11 cellular contexts compared by ENCODE assay signal in the genomic region with DNA sequence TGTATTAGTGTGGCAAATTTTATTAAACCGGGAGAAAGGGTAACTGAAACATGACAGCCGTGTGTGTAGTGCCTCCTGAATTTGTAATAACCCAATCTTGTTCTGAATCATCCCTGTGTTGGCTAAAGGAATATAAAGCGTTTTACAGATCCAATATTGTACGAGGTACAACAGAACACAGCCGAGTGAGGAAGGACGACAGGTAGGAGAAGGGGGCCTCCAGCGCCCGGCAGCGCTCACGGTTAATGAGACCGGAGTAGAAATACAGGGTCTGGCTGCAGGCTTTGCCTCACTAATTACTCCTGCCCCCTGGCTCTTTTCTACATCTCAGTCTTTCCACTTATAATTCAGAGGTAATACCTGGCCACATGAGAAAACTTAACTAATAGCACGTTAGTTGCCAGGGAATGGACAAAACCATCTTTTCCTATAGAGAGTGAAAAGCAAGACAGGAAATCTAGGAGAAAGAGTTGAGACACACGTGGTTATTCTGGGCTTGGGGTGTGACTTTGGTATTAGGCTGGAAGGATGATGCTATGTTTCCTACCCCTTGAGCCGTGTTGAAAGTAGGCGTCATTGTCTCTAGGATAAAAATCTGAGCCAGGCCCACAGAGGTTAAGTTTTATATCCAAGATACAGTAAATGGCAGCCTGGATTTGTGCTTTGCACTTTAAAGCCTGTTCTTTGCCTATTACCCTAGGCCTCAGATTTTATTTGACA. TPM values are rescaled to one million over a fixed set of nuclear protein-coding genes. Genes with fewer than 3 reads are reported as not detected.
DNase-seq lines count a peak whose midpoint lies in the region; ATAC-seq and TF ChIP-seq lines count a peak whose summit lies in the region.
"Had no signal": no experiment of that assay in that cellular context is flagged by ENCODE, and none has a peak within 500 bp of the region (broad histone marks: within the 10 kb centered on the region; RNA-seq: fewer than 3 reads in every experiment).

No MANE protein-coding gene starts in this region.

- H3K4me3 Mint-ChIP-seq in activated T-cell treated with anti-CD3 and anti-CD28 coated beads, Interleukin-2, amount 50 U/mL, for 24 hours, result no peak overlapping the region
- peak overlapping the region; percentile 52 for H3K4me3 Mint-ChIP-seq in memory B cell
- H3K4me3 Mint-ChIP-seq: activated CD4-positive, alpha-beta T cell treated with anti-CD3 and anti-CD28 coated beads, Interleukin-2, amount 10 ng/mL, durations not matched to agents 7 days and 5 days had no signal

- H3K27me3 ChIP-seq in brain microvascular endothelial cell (replicated peaks), result no peaks in the 10 kb centered on the region

- in situ Hi-C loops in brain microvascular endothelial cell (cut with HindIII; ENCODE audit: low pct_ligation_motif_present, low sequenced_read_pairs), result no loop called here

- H3K9me3 Mint-ChIP-seq in activated T-cell treated with anti-CD3 and anti-CD28 coated beads, Interleukin-2, amount 50 U/mL, for 24 hours, result no peaks in the 10 kb centered on the region
- no peaks in the 10 kb centered on the region for H3K9me3 Mint-ChIP-seq in memory B cell
- H3K9me3 Mint-ChIP-seq: activated CD4-positive, alpha-beta T cell treated with anti-CD3 and anti-CD28 coated beads, Interleukin-2, amount 10 ng/mL, durations not matched to agents 7 days and 5 days had no signal

- ATAC-seq in memory B cell (ENCODE audit: low read depth), result no peak

- peaks cover 61% of the 10 kb centered on the region for H3K27me3 Mint-ChIP-seq in activated T-cell treated with anti-CD3 and anti-CD28 coated beads, Interleukin-2, amount 50 U/mL, for 24 hours
- peaks cover 13% of the 10 kb centered on the region for H3K27me3 Mint-ChIP-seq in memory B cell

- no peaks in the 10 kb centered on the region for H3K36me3 Mint-ChIP-seq in activated T-cell treated with anti-CD3 and anti-CD28 coated beads, Interleukin-2, amount 50 U/mL, for 24 hours (ENCODE audit: low read depth)
- H3K36me3 Mint-ChIP-seq in memory B cell, result no peaks in the 10 kb centered on the region

- peaks cover 13% of the 10 kb centered on the region for H3K4me1 Mint-ChIP-seq in activated T-cell treated with anti-CD3 and anti-CD28 coated beads, Interleukin-2, amount 50 U/mL, for 24 hours (ENCODE audit: low read depth)
- peaks cover 5% of the 10 kb centered on the region for H3K4me1 Mint-ChIP-seq in memory B cell
- H3K4me1 Mint-ChIP-seq: activated CD4-positive, alpha-beta T cell treated with anti-CD3 and anti-CD28 coated beads, Interleukin-2, amount 10 ng/mL, durations not matched to agents 7 days and 5 days had no signal

- DNase-seq in activated T-cell treated with anti-CD3 and anti-CD28 coated beads, Interleukin-2, amount 50 U/mL, for 24 hours, result no peak
- DNase-seq in activated T-cell treated with anti-CD3 and anti-CD28 coated beads, Interleukin-2, amount 50 U/mL, for 1 hour, result no peak
- DNase-seq in brain microvascular endothelial cell, result no peak
- no peak for DNase-seq in memory B cell (ENCODE audit: low spot score in 2 of 2)
- no peak for DNase-seq in NCI-H748 treated with DMSO at 0.1 percent for 48 hours (lab: John Stamatoyannopoulos, UW)
- DNase-seq in amniotic stem cell (lab: John Stamatoyannopoulos, UW), result no peak
- no peak for DNase-seq in NCI-H2171 treated with DMSO at 0.1 percent for 48 hours (lab: John Stamatoyannopoulos, UW)
- DNase-seq: activated CD4-positive, alpha-beta T cell treated with anti-CD3 and anti-CD28 coated beads, Interleukin-2, amount 10 ng/mL, durations not matched to agents 7 days and 5 days had no signal

- TF ChIP-seq CTCF in brain microvascular endothelial cell (IDR thresholded peaks at IDR 0.05; ENCODE audit: low read depth, low read length, missing control alignments), result no peak

- no peaks in the 10 kb centered on the region for H3K36me3 ChIP-seq in brain microvascular endothelial cell (replicated peaks)
- H3K36me3 ChIP-seq: heart left ventricle had no signal

- H3K27ac ChIP-seq in brain microvascular endothelial cell, result peak overlapping the region; percentile 17
- peak overlapping the region; percentile 82 for H3K27ac ChIP-seq in temporal lobe (ENCODE audit: low read depth, low read length)

- H3K4me3 ChIP-seq in brain microvascular endothelial cell (ENCODE audit: low read depth, low read length), result peak overlapping the region; percentile 45

- peak overlapping the region; percentile 63 for H3K27ac Mint-ChIP-seq in activated T-cell treated with anti-CD3 and anti-CD28 coated beads, Interleukin-2, amount 50 U/mL, for 24 hours
- H3K27ac Mint-ChIP-seq in memory B cell, result peak overlapping the region; percentile 70
- H3K27ac Mint-ChIP-seq: activated CD4-positive, alpha-beta T cell treated with anti-CD3 and anti-CD28 coated beads, Interleukin-2, amount 10 ng/mL, durations not matched to agents 7 days and 5 days; progenitor cell of endocrine pancreas had no signal

RNA-seq across cellular contexts. Expression of gene GRIK4, which starts 54.0 kb away (rescaled TPM):
- 4.4 TPM for total RNA-seq in temporal lobe
- total RNA-seq: activated CD4-positive, alpha-beta T cell treated with anti-CD3 and anti-CD28 coated beads, Interleukin-2, amount 10 ng/mL, durations not matched to agents 7 days and 5 days; progenitor cell of endocrine pancreas had no signal
